33 cellular contexts compared by ENCODE assay signal in genomic region chr17:56000411-56000810, GRCh38.
"Had no signal": no experiment of that assay in that cellular context is flagged by ENCODE, and none has a peak within 500 bp of the region (broad histone marks: within the 10 kb centered on the region; RNA-seq: fewer than 3 reads in every experiment).

No MANE protein-coding gene starts in this region.

- H3K4me3 ChIP-seq: MG63, PC-9, SJCRH30, SK-N-MC had no signal

- H3K9me3 ChIP-seq: MG63, SJCRH30 had no signal

- DNase-seq: Kasumi-1, MG63, NCI-H1048, NCI-H1092 treated with DMSO at 0.1 percent for 48 hours, NCI-H1105 treated with DMSO at 0.1 percent for 48 hours, NCI-H1417, NCI-H1436, NCI-H146, NCI-H1694, NCI-H187, NCI-H1930, NCI-H2029 treated with DMSO at 0.1 percent for 48 hours, NCI-H2107, NCI-H2171, NCI-H226, NCI-H446 treated with DMSO at 0.1 percent for 48 hours, NCI-H510A, NCI-H524, NCI-H526, NCI-H69, NCI-H748 treated with DMSO at 0.1 percent for 48 hours, NCI-H82, PC-9, SHP77, SIG-M5, SJCRH30, T-cell had no signal

- H2AFZ ChIP-seq: PC-9 had no signal

- H3K27ac ChIP-seq: KMS-11, PC-9, RWPE1, SJCRH30, SK-N-MC had no signal

- H3K4me2 ChIP-seq: KMS-11, PC-9 had no signal

- H3K36me3 Mint-ChIP-seq: T-cell had no signal

- ATAC-seq: Panc1, Right ventricle myocardium inferior, SK-N-SH treated with all-trans-retinoic acid at 6 μM for 48 hours, T-cell had no signal

- H3K9ac ChIP-seq: KMS-11 had no signal

- H3K27me3 ChIP-seq: MG63, SJCRH30 had no signal

- H3K36me3 ChIP-seq: MG63, SJCRH30 had no signal

- H3K4me1 ChIP-seq: SJCRH30 had no signal

- H3K4me3 Mint-ChIP-seq: T-cell had no signal
